In genomic region chr7:137454169-137455166, GRCh38 we compare ENCODE assay signal across 9 cellular contexts.
DNase-seq lines count a peak whose midpoint lies in the region; ATAC-seq and TF ChIP-seq lines count a peak whose summit lies in the region.
"Had no signal": no experiment of that assay in that cellular context is flagged by ENCODE, and none has a peak within 500 bp of the region (broad histone marks: within the 10 kb centered on the region; RNA-seq: fewer than 3 reads in every experiment).

No MANE protein-coding gene starts in this region.

- peak; percentile 72 for ATAC-seq in GM21786 (IDR thresholded peaks at IDR 0.05; ENCODE audit: unreplicated experiment)
- ATAC-seq in activated T-cell treated with anti-CD3 and anti-CD28 coated beads, Interleukin-2, amount 50 U/mL, for 4 hours = no peak

- H3K4me2 ChIP-seq in Loucy (ENCODE audit: low read depth, low read length, poor library complexity, severe bottlenecking) = no peak overlapping the region

- H3K27me3 Mint-ChIP-seq in osteocyte (ENCODE audit: unreplicated experiment) = no peaks in the 10 kb centered on the region
- no peaks in the 10 kb centered on the region for H3K27me3 Mint-ChIP-seq in activated naive CD4-positive, alpha-beta T cell treated with anti-CD3 and anti-CD28 coated beads, Interleukin-2, amount 10 ng/mL, durations not matched to agents 7 days and 5 days
- peaks cover 2% of the 10 kb centered on the region for H3K27me3 Mint-ChIP-seq in activated T-cell treated with anti-CD3 and anti-CD28 coated beads, Interleukin-2, amount 50 U/mL, for 4 hours (ENCODE audit: low read depth)
- H3K27me3 Mint-ChIP-seq: activated B cell treated with CpG ODN at 0.5 μM for 24 hours had no signal

- DNase-seq in DMS79 treated with DMSO at 0.1 percent for 48 hours (lab: John Stamatoyannopoulos, UW) (peak; percentile 78), SHP77 treated with DMSO at 0.1 percent for 48 hours (lab: John Stamatoyannopoulos, UW) (peak; percentile 19), fibroblast of peridontal ligament (ENCODE audit: extremely low read depth) (peak; percentile 97), osteocyte (ENCODE audit: extremely low spot score, unreplicated experiment) (no peak)
- no peak for DNase-seq in activated naive CD4-positive, alpha-beta T cell treated with anti-CD3 and anti-CD28 coated beads, Interleukin-2, amount 10 ng/mL, durations not matched to agents 7 days and 5 days
- no peak for DNase-seq in activated T-cell treated with anti-CD3 and anti-CD28 coated beads, Interleukin-2, amount 50 U/mL, for 4 hours
- DNase-seq: activated B cell treated with CpG ODN at 0.5 μM for 24 hours had no signal

- no peak overlapping the region for H3K4me3 ChIP-seq in Loucy (ENCODE audit: low read length, poor library complexity, severe bottlenecking)

- 0 out of 2 replicates have a peak overlapping the region, but pooled peaks have one; percentile 35 for H2AFZ ChIP-seq in Loucy (ENCODE audit: low read length)

- H3K36me3 ChIP-seq in Loucy (ENCODE audit: insufficient read depth, low read length) = no peaks in the 10 kb centered on the region

- no peaks in the 10 kb centered on the region for H3K9me2 ChIP-seq in Loucy (replicated peaks; ENCODE audit: low read depth, low read length)

- no peak overlapping the region for H3K27ac Mint-ChIP-seq in osteocyte (ENCODE audit: unreplicated experiment)
- no peak overlapping the region for H3K27ac Mint-ChIP-seq in activated naive CD4-positive, alpha-beta T cell treated with anti-CD3 and anti-CD28 coated beads, Interleukin-2, amount 10 ng/mL, durations not matched to agents 7 days and 5 days
- H3K27ac Mint-ChIP-seq: activated B cell treated with CpG ODN at 0.5 μM for 24 hours had no signal

- H3K9me3 ChIP-seq in Loucy (ENCODE audit: insufficient read depth, low read depth, low read length) = no peaks in the 10 kb centered on the region

- no peaks in the 10 kb centered on the region for H3K27me3 ChIP-seq in Loucy (ENCODE audit: insufficient read depth, low read length, poor library complexity, severe bottlenecking)

- H3K4me1 Mint-ChIP-seq in osteocyte (ENCODE audit: unreplicated experiment) = peaks cover 11% of the 10 kb centered on the region
- H3K4me1 Mint-ChIP-seq in activated naive CD4-positive, alpha-beta T cell treated with anti-CD3 and anti-CD28 coated beads, Interleukin-2, amount 10 ng/mL, durations not matched to agents 7 days and 5 days = no peaks in the 10 kb centered on the region
- no peaks in the 10 kb centered on the region for H3K4me1 Mint-ChIP-seq in activated T-cell treated with anti-CD3 and anti-CD28 coated beads, Interleukin-2, amount 50 U/mL, for 4 hours (ENCODE audit: low read depth)
- H3K4me1 Mint-ChIP-seq: activated B cell treated with CpG ODN at 0.5 μM for 24 hours had no signal

- no peaks in the 10 kb centered on the region for H3K4me1 ChIP-seq in Loucy (ENCODE audit: insufficient read depth, low read length, poor library complexity, severe bottlenecking)

- H3K9ac ChIP-seq in Loucy (ENCODE audit: low read depth, low read length, poor library complexity, severe bottlenecking) = no peak overlapping the region

- CTCF ChIA-PET in activated naive CD4-positive, alpha-beta T cell treated with anti-CD3 and anti-CD28 coated beads, Interleukin-2, amount 10 ng/mL, durations not matched to agents 7 days and 5 days (lab: Charles Lee) = interaction anchor here (0.7 to 1.5 kb wide), 4 partner anchors 13 to 931 kb away, joined by 3 to 6 read pairs (median 3); no protein-coding TSS in a partner anchor

- peak; percentile 80 for TF ChIP-seq CTCF in Loucy (conservative IDR thresholded peaks at IDR 0.05; ENCODE audit: low read length)
- TF ChIP-seq CTCF in osteocyte (IDR thresholded peaks at IDR 0.05) = peak; percentile 75

- no peaks in the 10 kb centered on the region for H4K20me1 ChIP-seq in Loucy (ENCODE audit: insufficient read depth, low read length, poor library complexity, severe bottlenecking)

- no peak overlapping the region for H3K4me3 Mint-ChIP-seq in osteocyte (ENCODE audit: unreplicated experiment)
- no peak overlapping the region for H3K4me3 Mint-ChIP-seq in activated naive CD4-positive, alpha-beta T cell treated with anti-CD3 and anti-CD28 coated beads, Interleukin-2, amount 10 ng/mL, durations not matched to agents 7 days and 5 days
- H3K4me3 Mint-ChIP-seq in activated T-cell treated with anti-CD3 and anti-CD28 coated beads, Interleukin-2, amount 50 U/mL, for 4 hours = no peak overlapping the region
- H3K4me3 Mint-ChIP-seq: activated B cell treated with CpG ODN at 0.5 μM for 24 hours had no signal

- H3F3A ChIP-seq in Loucy (ENCODE audit: low read depth) = no peaks in the 10 kb centered on the region

- no peaks in the 10 kb centered on the region for H3K79me2 ChIP-seq in Loucy (ENCODE audit: insufficient read depth, low read length)

- H3K36me3 Mint-ChIP-seq in osteocyte (ENCODE audit: unreplicated experiment) = no peaks in the 10 kb centered on the region
- H3K36me3 Mint-ChIP-seq in activated naive CD4-positive, alpha-beta T cell treated with anti-CD3 and anti-CD28 coated beads, Interleukin-2, amount 10 ng/mL, durations not matched to agents 7 days and 5 days = no peaks in the 10 kb centered on the region
- no peaks in the 10 kb centered on the region for H3K36me3 Mint-ChIP-seq in activated T-cell treated with anti-CD3 and anti-CD28 coated beads, Interleukin-2, amount 50 U/mL, for 4 hours (ENCODE audit: insufficient read depth)

- peaks cover 5% of the 10 kb centered on the region for H3K9me3 Mint-ChIP-seq in osteocyte (ENCODE audit: unreplicated experiment)
- H3K9me3 Mint-ChIP-seq in activated naive CD4-positive, alpha-beta T cell treated with anti-CD3 and anti-CD28 coated beads, Interleukin-2, amount 10 ng/mL, durations not matched to agents 7 days and 5 days = no peaks in the 10 kb centered on the region
- H3K9me3 Mint-ChIP-seq in activated T-cell treated with anti-CD3 and anti-CD28 coated beads, Interleukin-2, amount 50 U/mL, for 4 hours = no peaks in the 10 kb centered on the region
- H3K9me3 Mint-ChIP-seq: activated B cell treated with CpG ODN at 0.5 μM for 24 hours had no signal

Comparison
In these comparisons a context has a peak if more than half of its experiments do, and no peak if none do; other contexts are left out.
1. DNase-seq: peak in DMS79 treated with DMSO at 0.1 percent for 48 hours (single experiment), SHP77 treated with DMSO at 0.1 percent for 48 hours (single experiment) and fibroblast of peridontal ligament (single experiment); none in osteocyte (single experiment), activated naive CD4-positive, alpha-beta T cell treated with anti-CD3 and anti-CD28 coated beads, Interleukin-2, amount 10 ng/mL, durations not matched to agents 7 days and 5 days (single experiment) and activated T-cell treated with anti-CD3 and anti-CD28 coated beads, Interleukin-2, amount 50 U/mL, for 4 hours (single experiment).